10 cellular contexts compared by ENCODE assay signal in genomic region chr15:100112061-100112420, GRCh38.
DNase-seq lines count a peak whose midpoint lies in the region; ATAC-seq, FAIRE-seq and TF ChIP-seq lines count a peak whose summit lies in the region.
"Had no signal": no experiment of that assay in that cellular context is flagged by ENCODE, and none has a peak within 500 bp of the region (broad histone marks: within the 10 kb centered on the region; RNA-seq: fewer than 3 reads in every experiment).

No MANE protein-coding gene starts in this region.

- ATAC-seq in K562: peak; percentile 24; the same call in 2 of the 3 replicates
- ATAC-seq in effector memory CD8-positive, alpha-beta T cell (replicated peaks): no peak

- no peak for TF ChIP-seq POLR2A in K562 (conservative IDR thresholded peaks at IDR 0.05)

- WGBS in K562 (ENCODE audit: insufficient coverage, low coverage, missing lambda C conversion rate): 4% methylated on average over 5 of the region's 5 CpGs

- intact Hi-C loops in K562 (cut with micrococcal nuclease): no loop called here

- peak overlapping the region; percentile 83 for H3K27ac Mint-ChIP-seq in osteocyte (ENCODE audit: unreplicated experiment)
- peak overlapping the region in 1 of 2 donors; percentile 79 for H3K27ac Mint-ChIP-seq in effector memory CD8-positive, alpha-beta T cell
- H3K27ac Mint-ChIP-seq: activated B cell treated with CpG ODN at 0.5 μM for 24 hours had no signal

- no peak for FAIRE-seq in K562 (lab: Jason Lieb, UNC)

- no peaks in the 10 kb centered on the region for H3K79me2 ChIP-seq in K562 (ENCODE audit: control insufficient read depth, insufficient read depth, low read length)

- H3K27ac ChIP-seq in K562 (ENCODE audit: extremely low read depth, low read depth, low read length): no peak overlapping the region

- BruUV-seq in K562 (replicated peaks; lab: Mats Ljungman, UMichigan): no TSS peak

- no peaks in the 10 kb centered on the region for H3K9me3 Mint-ChIP-seq in osteocyte (ENCODE audit: unreplicated experiment)
- H3K9me3 Mint-ChIP-seq in effector memory CD8-positive, alpha-beta T cell: no peaks in the 10 kb centered on the region
- H3K9me3 Mint-ChIP-seq: activated B cell treated with CpG ODN at 0.5 μM for 24 hours had no signal

- peaks cover 18 to 81% of the 10 kb centered on the region in 2 experiments; a peak in 4 of 5 replicates for H3K27me3 ChIP-seq in K562 (ENCODE audit: control insufficient read depth in 2 of 2, insufficient read depth in 2 of 2, low read length in 2 of 2)

- DNase-seq in NCI-H2029 (lab: John Stamatoyannopoulos, UW) (peak; percentile 19), NCI-H2029 treated with DMSO at 0.1 percent for 48 hours (lab: John Stamatoyannopoulos, UW) (no peak), NCI-H146 (lab: John Stamatoyannopoulos, UW) (peak; percentile 54), K562 (ENCODE audit: extremely low read depth in 1 of 4, low spot score in 3 of 4) (no peak), osteocyte (ENCODE audit: extremely low spot score, unreplicated experiment) (no peak), DMS53 (lab: John Stamatoyannopoulos, UW) (no peak), NCI-H1092 treated with DMSO at 0.1 percent for 48 hours (lab: John Stamatoyannopoulos, UW) (no peak)
- DNase-seq in effector memory CD8-positive, alpha-beta T cell: no peak
- DNase-seq: activated B cell treated with CpG ODN at 0.5 μM for 24 hours, NCI-H345 had no signal

- no peaks in the 10 kb centered on the region for H4K20me1 ChIP-seq in K562 (replicated peaks; ENCODE audit: control insufficient read depth, insufficient read depth, low read length)

- H2AFZ ChIP-seq in K562 (ENCODE audit: low read depth, low read length): no peak overlapping the region

- no peaks in the 10 kb centered on the region for H3K36me3 Mint-ChIP-seq in osteocyte (ENCODE audit: unreplicated experiment)
- H3K36me3 Mint-ChIP-seq in effector memory CD8-positive, alpha-beta T cell (ENCODE audit: insufficient read depth): no peaks in the 10 kb centered on the region

- CTCF ChIA-PET in K562 (lab: Yijun Ruan, JAX; ENCODE audit: low intra/inter-chr PET ratio): no interaction called here

- POLR2A ChIA-PET in K562 (lab: Yijun Ruan, JAX): no interaction called here

- no peak for TF ChIP-seq RAD21 in K562 (CRISPR knock-in tag; conservative IDR thresholded peaks at IDR 0.05 in 1 of 2, IDR thresholded peaks at IDR 0.05 in 1 of 2)

- H3K4me3 Mint-ChIP-seq in osteocyte (ENCODE audit: unreplicated experiment): no peak overlapping the region
- peak overlapping the region in 1 of 2 donors; percentile 11 for H3K4me3 Mint-ChIP-seq in effector memory CD8-positive, alpha-beta T cell
- H3K4me3 Mint-ChIP-seq: activated B cell treated with CpG ODN at 0.5 μM for 24 hours had no signal

- no peaks in the 10 kb centered on the region for H3K9me1 ChIP-seq in K562 (ENCODE audit: control insufficient read depth, insufficient read depth, low read length)

- no peaks in the 10 kb centered on the region; a peak in 1 of 5 replicates for H3K4me1 ChIP-seq in K562 (replicated peaks in 1 of 2; ENCODE audit: control insufficient read depth in 2 of 2, insufficient read depth in 2 of 2, low read length in 2 of 2)

- H3K4me1 Mint-ChIP-seq in osteocyte (ENCODE audit: unreplicated experiment): peaks cover 48% of the 10 kb centered on the region
- H3K4me1 Mint-ChIP-seq in effector memory CD8-positive, alpha-beta T cell (ENCODE audit: low read depth in 2 of 2): peaks cover 0 to 8% of the 10 kb centered on the region in 2 donors
- H3K4me1 Mint-ChIP-seq: activated B cell treated with CpG ODN at 0.5 μM for 24 hours had no signal

- no peak overlapping the region for H3K9ac ChIP-seq in K562 (ENCODE audit: insufficient read depth in 1 of 2, low read depth in 2 of 2, low read length in 2 of 2)

- H3K4me3 ChIP-seq in K562: no peak overlapping the region

- no peaks in the 10 kb centered on the region for H3K9me3 ChIP-seq in K562 (replicated peaks; ENCODE audit: control insufficient read depth, insufficient read depth, low read depth, low read length)

- no peaks in the 10 kb centered on the region for H3K36me3 ChIP-seq in K562 (ENCODE audit: control insufficient read depth, insufficient read depth, low read length)

- TF ChIP-seq EP300 in K562 (IDR thresholded peaks at IDR 0.05; ENCODE audit: low read length): no peak

- in situ Hi-C loops in K562 (cut with MboI): no loop called here

- H3K4me2 ChIP-seq in K562 (ENCODE audit: insufficient read depth, low read length): no peak overlapping the region

- no peaks in the 10 kb centered on the region for H3K27me3 Mint-ChIP-seq in osteocyte (ENCODE audit: unreplicated experiment)
- H3K27me3 Mint-ChIP-seq in effector memory CD8-positive, alpha-beta T cell: no peaks in the 10 kb centered on the region

- TF ChIP-seq CTCF in K562 (IDR thresholded peaks at IDR 0.05 in 2 of 3, conservative IDR thresholded peaks at IDR 0.05 in 1 of 3; ENCODE audit: insufficient read depth in 2 of 3, low read depth in 1 of 3, low read length in 3 of 3) (no peak), osteocyte (IDR thresholded peaks at IDR 0.05) (no peak)

TF ChIP-seq in K562, 482 proteins besides CTCF, POLR2A, EP300 and RAD21:
- TF ChIP-seq ZNF354B (CRISPR knock-in tag; IDR thresholded peaks at IDR 0.05) (no peak), MXI1 (IDR thresholded peaks at IDR 0.05; ENCODE audit: low read depth, low read length) (no peak), FOXJ2 (tag; IDR thresholded peaks at IDR 0.05) (no peak), ZNF592 (IDR thresholded peaks at IDR 0.05) (no peak), PBX2 (CRISPR knock-in tag; IDR thresholded peaks at IDR 0.05; ENCODE audit: low read depth) (no peak), PBX2 (tag; conservative IDR thresholded peaks at IDR 0.05; ENCODE audit: low read depth) (no peak), MTF1 (CRISPR knock-in tag; IDR thresholded peaks at IDR 0.05; ENCODE audit: borderline replicate concordance) (no peak), HNRNPUL1 (IDR thresholded peaks at IDR 0.05; ENCODE audit: low read length) (no peak), ZNF12 (CRISPR knock-in tag; IDR thresholded peaks at IDR 0.05) (no peak), SAFB (IDR thresholded peaks at IDR 0.05; ENCODE audit: borderline replicate concordance, low read depth, low read length) (no peak), POLR3G (IDR thresholded peaks at IDR 0.05; ENCODE audit: extremely low read depth, insufficient read length, insufficient replicate concordance) (no peak)

Comparison
In these comparisons a context has a peak if more than half of its experiments do, and no peak if none do; other contexts are left out.
1. DNase-seq: peak in NCI-H2029 (single experiment) and NCI-H146 (single experiment); none in NCI-H2029 treated with DMSO at 0.1 percent for 48 hours (single experiment), K562 (0 of 4), osteocyte (single experiment), effector memory CD8-positive, alpha-beta T cell (0 of 3), DMS53 (single experiment) and NCI-H1092 treated with DMSO at 0.1 percent for 48 hours (single experiment).